In the genomic region with DNA sequence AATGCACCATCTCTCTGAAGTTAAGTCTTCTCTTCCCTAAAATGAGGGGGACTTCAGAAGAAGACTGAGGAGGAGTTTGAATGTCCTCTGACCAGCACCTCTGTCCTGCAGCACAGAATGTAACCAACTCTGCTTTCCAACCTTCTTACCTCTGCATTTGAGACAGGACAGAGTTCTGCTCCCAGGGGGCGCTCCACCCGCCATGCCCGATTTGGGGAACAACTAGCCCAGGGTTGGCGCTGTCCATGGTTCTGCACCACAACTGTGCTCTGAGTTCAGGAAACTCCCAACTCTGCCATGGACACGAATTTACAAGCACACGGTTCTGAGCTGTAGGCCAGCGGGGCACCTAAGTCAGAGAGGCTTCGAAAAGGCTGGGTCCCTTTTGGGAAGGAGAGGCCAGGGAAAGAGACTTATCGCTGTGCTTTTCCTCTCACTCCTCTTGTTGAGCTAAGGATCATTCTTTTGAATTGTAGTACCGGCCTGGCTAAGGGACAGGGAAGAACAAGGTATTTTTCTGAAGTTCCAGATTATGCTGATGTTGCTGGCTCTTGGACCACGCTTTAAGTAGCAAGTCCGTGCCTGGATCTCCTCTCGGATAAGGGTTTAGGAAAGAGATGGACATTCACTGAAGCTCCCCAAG, we compare ENCODE assay signal across 8 cellular contexts. TPM values are rescaled to one million over a fixed set of nuclear protein-coding genes. Genes with fewer than 3 reads are reported as not detected.
A peak's percentile ranks its signal among the peaks of the same experiment; 100 is the strongest.
DNase-seq lines count a peak whose midpoint lies in the region; ATAC-seq and TF ChIP-seq lines count a peak whose summit lies in the region.

No MANE protein-coding gene starts in this region.

- peak; percentile 75 to 78 for TF ChIP-seq CTCF in Caco-2 (IDR thresholded peaks at IDR 0.05; ENCODE audit: insufficient read depth in 1 of 2, low read depth in 1 of 2, low read length in 1 of 2, severe bottlenecking in 1 of 2, unreplicated experiment in 1 of 2)
- no peak for TF ChIP-seq CTCF in activated B cell treated with CpG ODN at 0.5 μM for 24 hours (IDR thresholded peaks at IDR 0.05)
- peak; percentile 35 for TF ChIP-seq CTCF in lung (IDR thresholded peaks at IDR 0.05; ENCODE audit: control extremely low read depth, extremely low read depth)

- H3K9me3 ChIP-seq in Caco-2: 0 out of 2 replicates have a peak, but pooled peaks cover 3% of the 10 kb centered on the region
- H3K9me3 ChIP-seq in lung (ENCODE audit: control insufficient read depth in 2 of 2, insufficient read depth in 1 of 2, low read length in 1 of 2): peaks cover 0 to 7% of the 10 kb centered on the region in 2 donors

- H3K4me1 ChIP-seq in Caco-2 (no peaks in the 10 kb centered on the region), lung (ENCODE audit: control insufficient read depth in 2 of 2, insufficient read depth in 2 of 2, low read length in 2 of 2) (no peaks in the 10 kb centered on the region)

- no peak for ATAC-seq in activated B cell treated with CpG ODN at 0.5 μM for 24 hours (ENCODE audit: low read depth)
- ATAC-seq in lung (ENCODE audit: insufficient read depth, low FRiP score): no peak
- ATAC-seq in HG03378 (IDR thresholded peaks at IDR 0.05; ENCODE audit: unreplicated experiment): no peak
- no peak for ATAC-seq in GM21576 (IDR thresholded peaks at IDR 0.05; ENCODE audit: unreplicated experiment)

- CTCF ChIA-PET in Caco-2 (lab: Charles Lee): interaction anchor here (0.6 to 2.5 kb wide), 2 partner anchors 32 to 49 kb away, joined by 3 to 11 read pairs; no protein-coding TSS in a partner anchor
- CTCF ChIA-PET in activated B cell treated with CpG ODN at 0.5 μM for 24 hours (lab: Charles Lee): interaction anchor here (1.4 to 2.5 kb wide), 4 partner anchors 12 to 166 kb away, joined by 3 to 9 read pairs (median 6); no protein-coding TSS in a partner anchor

- H3K36me3 Mint-ChIP-seq in Caco-2 (ENCODE audit: insufficient read depth, unreplicated experiment) (no peaks in the 10 kb centered on the region), activated B cell treated with CpG ODN at 0.5 μM for 24 hours (ENCODE audit: low read depth) (peaks cover 44% of the 10 kb centered on the region)

- no peaks in the 10 kb centered on the region for H3K27me3 ChIP-seq in Caco-2 (replicated peaks; ENCODE audit: control insufficient read depth, insufficient read depth, low read length)
- H3K27me3 ChIP-seq in lung (ENCODE audit: control insufficient read depth, insufficient read depth): no peaks in the 10 kb centered on the region

- H3K4me1 Mint-ChIP-seq in Caco-2 (ENCODE audit: low read depth, unreplicated experiment) (no peaks in the 10 kb centered on the region), activated B cell treated with CpG ODN at 0.5 μM for 24 hours (peaks cover 63% of the 10 kb centered on the region)

- H3K27ac ChIP-seq in lung (ENCODE audit: low read depth in 1 of 2, low read length in 1 of 2): no peak overlapping the region

- DNase-seq in Caco-2 (peak; percentile 84), Kasumi-1 (lab: John Stamatoyannopoulos, UW) (peak; percentile 79 to 89), activated B cell treated with CpG ODN at 0.5 μM for 24 hours (peak; percentile 54), dermis blood vessel endothelial cell (peak; percentile 88), lung (ENCODE audit: low spot score) (peak; percentile 83)
- peak; percentile 12 to 20 for DNase-seq in stimulated activated CD8-positive, alpha-beta memory T cell treated with anti-CD3 and anti-CD28 coated beads, Interleukin-4, amount 100 ng/mL, for 4 hours (ENCODE audit: low read depth in 2 of 2, low spot score in 1 of 2)

- H3K4me3 ChIP-seq in Caco-2 (ENCODE audit: low read depth, low read length): no peak overlapping the region
- no peak overlapping the region for H3K4me3 ChIP-seq in lung

- intact Hi-C loops in Caco-2 (cut with micrococcal nuclease; ENCODE audit: unreplicated experiment) (loop anchor here (5.0 kb wide), 1 partner anchor 49 kb away; no protein-coding TSS in a partner anchor), activated B cell treated with CpG ODN at 0.5 μM for 24 hours (cut with micrococcal nuclease) (loop anchor here (1.0 to 5.0 kb wide), 9 partner anchors 13 to 269 kb away; partner anchors contain the start of genes SIGLEC10 and ZNF175)

- 24 to 28% methylated on average over 13 of the region's 13 CpGs for WGBS in lung, 2 donors

- H3K9me3 Mint-ChIP-seq in Caco-2 (ENCODE audit: unreplicated experiment) (peaks cover 18% of the 10 kb centered on the region), activated B cell treated with CpG ODN at 0.5 μM for 24 hours (peaks cover 6% of the 10 kb centered on the region)

- H3K4me3 Mint-ChIP-seq in Caco-2 (ENCODE audit: unreplicated experiment): no peak overlapping the region
- H3K4me3 Mint-ChIP-seq in activated B cell treated with CpG ODN at 0.5 μM for 24 hours: no peak overlapping the region

- H3K36me3 ChIP-seq in Caco-2 (ENCODE audit: control insufficient read depth, insufficient read depth, low read length) (no peaks in the 10 kb centered on the region), lung (ENCODE audit: control insufficient read depth in 2 of 2, insufficient read depth in 2 of 2, low read length in 2 of 2) (no peaks in the 10 kb centered on the region)

- H3K27ac Mint-ChIP-seq in Caco-2 (ENCODE audit: unreplicated experiment) (no peak overlapping the region), activated B cell treated with CpG ODN at 0.5 μM for 24 hours (peak overlapping the region; percentile 88)

- BruUV-seq in Caco-2 (replicated peaks; lab: Mats Ljungman, UMichigan): no TSS peak

- H3K27me3 Mint-ChIP-seq in Caco-2 (ENCODE audit: insufficient read depth, unreplicated experiment) (peaks cover 15% of the 10 kb centered on the region), activated B cell treated with CpG ODN at 0.5 μM for 24 hours (no peaks in the 10 kb centered on the region)

- POLR2A ChIA-PET in Caco-2 (lab: Charles Lee): no interaction called here
- POLR2A ChIA-PET in activated B cell treated with CpG ODN at 0.5 μM for 24 hours (lab: Charles Lee): interaction anchor here (1.2 to 2.2 kb wide), 3 partner anchors 13 to 96 kb away, joined by 3 to 7 read pairs (median 6); no protein-coding TSS in a partner anchor

RNA-seq across cellular contexts. Expression of gene SIGLEC5, which starts 22.2 kb away (rescaled TPM):
- total RNA-seq in Caco-2 (2022) (not detected in 2 replicates), activated B cell treated with CpG ODN at 0.5 μM for 24 hours (0.22 TPM in 1 of 2 replicates, not detected in the other), dermis blood vessel endothelial cell (not detected in 2 replicates), lung (1 to 10 TPM; 1.6 to 2.2 TPM)
- polyA plus RNA-seq in lung: not detected

RNA-seq across cellular contexts. Expression of gene ZNF175, which starts 37.0 kb away (rescaled TPM):
- total RNA-seq in Caco-2 (2022) (8.7 and 11.5 TPM in 2 replicates), activated B cell treated with CpG ODN at 0.5 μM for 24 hours (20.6 and 23.6 TPM in 2 replicates), dermis blood vessel endothelial cell (4.3 and 8.3 TPM in 2 replicates), lung (10 to 100 TPM in 1 of 2 donors, 1 to 10 TPM in 1; 8.4 to 11.4 TPM)
- polyA plus RNA-seq in lung: 1 to 10 TPM; 2.5 to 3.3 TPM

RNA-seq across cellular contexts. Expression of gene SIGLEC14, which starts 38.6 kb away (rescaled TPM):
- total RNA-seq in Caco-2 (2022) (not detected in 2 replicates), activated B cell treated with CpG ODN at 0.5 μM for 24 hours (10.5 and 12.8 TPM in 2 replicates), dermis blood vessel endothelial cell (not detected in 2 replicates), lung (10 to 100 TPM in 1 of 2 donors, 1 to 10 TPM in 1; 2.7 to 46.4 TPM)
- 100 to 1,000 TPM in 1 of 2 donors, 1 to 10 TPM in 1; 2.9 to 101 TPM for polyA plus RNA-seq in lung

Comparison
In these comparisons a context has a peak if more than half of its experiments do, and no peak if none do; other contexts are left out.
1. DNase-seq: peak in every context shown above with its lines; median percentile 88 in dermis blood vessel endothelial cell; 84 in Caco-2; 84 in Kasumi-1; 83 in lung; 54 in activated B cell treated with CpG ODN at 0.5 μM for 24 hours; 16 in stimulated activated CD8-positive, alpha-beta memory T cell treated with anti-CD3 and anti-CD28 coated beads, Interleukin-4, amount 100 ng/mL, for 4 hours.